In genomic region chr12:104873374-104873773, GRCh38 we compare ENCODE assay signal across 1 cellular context.
TF ChIP-seq lines count a peak whose summit lies in the region.

No MANE protein-coding gene starts in this region.

TF ChIP-seq in K562, 482 proteins besides CTCF, POLR2A, EP300 and RAD21 (continued from another document):
- no peak for TF ChIP-seq HOMEZ (CRISPR knock-in tag; IDR thresholded peaks at IDR 0.05)
- peak; percentile 84 for TF ChIP-seq MAFK (IDR thresholded peaks at IDR 0.05; ENCODE audit: low read length)
- peak; percentile 92 for TF ChIP-seq NFE2 (IDR thresholded peaks at IDR 0.05; ENCODE audit: low read depth)
- no peak for TF ChIP-seq ESRRA (IDR thresholded peaks at IDR 0.05; ENCODE audit: borderline replicate concordance, low read depth)
- no peak for TF ChIP-seq RBM17 (IDR thresholded peaks at IDR 0.05; ENCODE audit: borderline replicate concordance, low read depth, low read length)
- peak; percentile 87 for TF ChIP-seq ZNF316 (IDR thresholded peaks at IDR 0.05)
- no peak for TF ChIP-seq CBX5 (IDR thresholded peaks at IDR 0.05; ENCODE audit: borderline replicate concordance, low read depth)
- TF ChIP-seq MAFG (tag; conservative IDR thresholded peaks at IDR 0.05) = peak; percentile 95
- no peak for TF ChIP-seq KLF10 (CRISPR knock-in tag; IDR thresholded peaks at IDR 0.05)
- no peak for TF ChIP-seq ERF (CRISPR knock-in tag; IDR thresholded peaks at IDR 0.05)
- no peak for TF ChIP-seq ZNF785 (CRISPR knock-in tag; IDR thresholded peaks at IDR 0.05)
- TF ChIP-seq SIN3B (IDR thresholded peaks at IDR 0.05; ENCODE audit: low read depth) = no peak
- TF ChIP-seq ZC3H4 (CRISPR knock-in tag; IDR thresholded peaks at IDR 0.05; ENCODE audit: borderline replicate concordance) = no peak
- 0 out of 2 replicates have a peak, but pooled peaks have one; percentile 50 for TF ChIP-seq MEF2A (IDR thresholded peaks at IDR 0.05; ENCODE audit: control insufficient read depth, low read depth, low read length)
- TF ChIP-seq CBX3 (IDR thresholded peaks at IDR 0.05; ENCODE audit: borderline replicate concordance in 1 of 2, low read length in 2 of 2) = no peak
- peak; percentile 88 for TF ChIP-seq C11orf30 (IDR thresholded peaks at IDR 0.05; ENCODE audit: low read depth)
- no peak for TF ChIP-seq ZNF324 (CRISPR knock-in tag; IDR thresholded peaks at IDR 0.05)
- no peak for TF ChIP-seq MYC (IDR thresholded peaks at IDR 0.05; ENCODE audit: low read depth, low read length)
- TF ChIP-seq MYC (CRISPR knock-in tag; IDR thresholded peaks at IDR 0.05; ENCODE audit: borderline replicate concordance, low read depth) = no peak
- 0 out of 2 replicates have a peak, but pooled peaks have one; percentile 16 for TF ChIP-seq SMARCA4 (IDR thresholded peaks at IDR 0.05)
- TF ChIP-seq ZNF398 (CRISPR knock-in tag; IDR thresholded peaks at IDR 0.05) = no peak
- TF ChIP-seq BACH1 (tag; IDR thresholded peaks at IDR 0.05) = 0 out of 2 replicates have a peak, but pooled peaks have one; percentile 54
- TF ChIP-seq PBX2 (CRISPR knock-in tag; IDR thresholded peaks at IDR 0.05; ENCODE audit: low read depth) = no peak
- TF ChIP-seq PBX2 (tag; conservative IDR thresholded peaks at IDR 0.05; ENCODE audit: low read depth) = 0 out of 2 replicates have a peak, but pooled peaks have one; percentile 7
- 0 out of 2 replicates have a peak, but pooled peaks have one; percentile 70 for TF ChIP-seq MEF2D (tag; conservative IDR thresholded peaks at IDR 0.05; ENCODE audit: low read depth)
- TF ChIP-seq RFX7 (CRISPR knock-in tag; IDR thresholded peaks at IDR 0.05) = no peak
- peak; percentile 88 for TF ChIP-seq NFE2L1 (tag; IDR thresholded peaks at IDR 0.05; ENCODE audit: borderline replicate concordance, low read depth)
- TF ChIP-seq GABPB1 (CRISPR knock-in tag; IDR thresholded peaks at IDR 0.05) = no peak
- TF ChIP-seq SRSF7 (optimal IDR thresholded peaks at IDR 0.05; ENCODE audit: low read depth, low read length) = no peak
- TF ChIP-seq YY1 (IDR thresholded peaks at IDR 0.05; ENCODE audit: borderline replicate concordance in 1 of 3, control insufficient read depth in 1 of 3, extremely low read depth in 1 of 3, insufficient read depth in 3 of 3, insufficient read length in 1 of 3, insufficient replicate concordance in 2 of 3, low read depth in 1 of 3, low read length in 2 of 3) = no peak
- no peak for TF ChIP-seq RB1 (IDR thresholded peaks at IDR 0.05; ENCODE audit: low read depth)
- TF ChIP-seq USF2 (CRISPR knock-in tag; IDR thresholded peaks at IDR 0.05) = no peak
- TF ChIP-seq ZBTB11 (CRISPR knock-in tag; IDR thresholded peaks at IDR 0.05) = no peak
- peak; percentile 88 for TF ChIP-seq MAFF (IDR thresholded peaks at IDR 0.05; ENCODE audit: low read length)
- TF ChIP-seq CBX8 (IDR thresholded peaks at IDR 0.05; ENCODE audit: borderline replicate concordance, extremely low read depth, low read depth, low read length, poor library complexity, severe bottlenecking) = no peak
- TF ChIP-seq KHSRP (IDR thresholded peaks at IDR 0.05) = no peak
TF ChIP-seq in K562: peak in this region for 12.
